ENCODE assay signal across 16 cellular contexts in the genomic region with DNA sequence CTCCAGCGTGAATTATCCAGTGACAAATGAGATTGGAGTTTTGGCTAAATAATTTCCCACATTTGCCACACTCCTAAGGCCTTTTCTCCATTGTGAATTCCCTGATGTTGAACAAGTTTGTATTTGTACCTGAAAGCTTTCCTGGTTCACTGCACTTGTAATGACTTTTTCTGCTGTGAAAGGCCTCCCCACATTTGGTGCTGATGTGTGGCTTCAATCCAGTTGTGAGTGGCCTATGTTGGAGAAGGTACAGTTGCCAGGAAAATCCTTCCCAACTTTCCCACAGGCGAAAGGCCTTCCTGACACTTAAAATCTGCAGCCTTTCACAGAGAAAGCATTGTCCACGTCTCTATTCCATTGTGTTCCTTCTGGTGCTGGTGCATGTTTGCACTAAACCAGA. TPM values are rescaled to one million over a fixed set of nuclear protein-coding genes. Genes with fewer than 3 reads are reported as not detected.
A peak's percentile ranks its signal among the peaks of the same experiment; 100 is the strongest.
DNase-seq lines count a peak whose midpoint lies in the region; ATAC-seq, FAIRE-seq and TF ChIP-seq lines count a peak whose summit lies in the region.
"Had no signal": no experiment of that assay in that cellular context is flagged by ENCODE, and none has a peak within 500 bp of the region (broad histone marks: within the 10 kb centered on the region; RNA-seq: fewer than 3 reads in every experiment).

No MANE protein-coding gene starts in this region.

- H2AK5ac ChIP-seq in trophoblast cell (ENCODE audit: low read length), result no peak overlapping the region

- no peaks in the 10 kb centered on the region for H3K27me3 ChIP-seq in HepG2 (ENCODE audit: control insufficient read depth in 1 of 2, insufficient read depth in 2 of 2, low read length in 2 of 2)
- no peaks in the 10 kb centered on the region for H3K27me3 ChIP-seq in right lobe of liver
- H3K27me3 ChIP-seq in trophoblast cell (ENCODE audit: insufficient read depth, low read length), result no peaks in the 10 kb centered on the region
- H3K27me3 ChIP-seq: BLaER1 had no signal

- intact Hi-C loops in HepG2 (cut with micrococcal nuclease; ENCODE audit: unreplicated experiment) (no loop called here), right lobe of liver (cut with DNase I) (no loop called here)

- H3K79me1 ChIP-seq in trophoblast cell (ENCODE audit: low read length), result peaks cover 18% of the 10 kb centered on the region

- H3K36me3 Mint-ChIP-seq in mesothelial cell of epicardium, result peaks cover 7% of the 10 kb centered on the region
- H3K36me3 Mint-ChIP-seq: CD4-positive, CD25-positive, alpha-beta regulatory T cell had no signal

- peaks cover 27% of the 10 kb centered on the region for H3K9me3 Mint-ChIP-seq in mesothelial cell of epicardium

- no peaks in the 10 kb centered on the region for H3K79me2 ChIP-seq in HepG2 (ENCODE audit: insufficient read depth, low read length)
- H3K79me2 ChIP-seq in trophoblast cell (ENCODE audit: control insufficient read depth, insufficient read depth, low read length, poor library complexity), result no peaks in the 10 kb centered on the region

- H3K4me1 Mint-ChIP-seq in mesothelial cell of epicardium, result peaks cover 10% of the 10 kb centered on the region

- WGBS in HepG2 (ENCODE audit: low lambda C conversion rate), result 22% methylated on average over 3 of the region's 3 CpGs
- 52% methylated on average over 2 of the region's 3 CpGs for WGBS in right lobe of liver (ENCODE audit: insufficient coverage, low coverage, low lambda C conversion rate, missing lambda C conversion rate)
- WGBS in trophoblast cell (ENCODE audit: extremely low coverage, insufficient coverage, insufficient read length), result no CpG with 5 or more reads among the region's 3 CpGs

- H3K9ac ChIP-seq in HepG2 (ENCODE audit: insufficient read depth, low read depth, low read length) (no peak overlapping the region), trophoblast cell (ENCODE audit: low read length) (no peak overlapping the region)
- H3K9ac ChIP-seq: BLaER1 had no signal

- no peaks in the 10 kb centered on the region for H4K20me1 ChIP-seq in HepG2 (ENCODE audit: insufficient read depth, low read length)
- H4K20me1 ChIP-seq: BLaER1 had no signal

- CTCF ChIA-PET in HepG2 (lab: Yijun Ruan, JAX; ENCODE audit: low intra/inter-chr PET ratio, low total read pairs), result no interaction called here

- H3K36me3 ChIP-seq in HepG2 (replicated peaks in 1 of 2; ENCODE audit: control insufficient read depth in 1 of 2, insufficient read depth in 2 of 2, low read length in 2 of 2) (no peaks in the 10 kb centered on the region), right lobe of liver (no peaks in the 10 kb centered on the region), trophoblast cell (ENCODE audit: control insufficient read depth in 1 of 2, insufficient read depth in 2 of 2, low read length in 2 of 2) (no peaks in the 10 kb centered on the region)
- H3K36me3 ChIP-seq: BLaER1 had no signal

- peak overlapping the region; percentile 11 for H2BK5ac ChIP-seq in trophoblast cell (ENCODE audit: low read depth, low read length, poor library complexity)

- H3K27me3 Mint-ChIP-seq in mesothelial cell of epicardium (ENCODE audit: low read depth), result no peaks in the 10 kb centered on the region
- H3K27me3 Mint-ChIP-seq: CD4-positive, CD25-positive, alpha-beta regulatory T cell had no signal

- in situ Hi-C loops in HepG2 (cut with HindIII; ENCODE audit: extremely low pct_ligation_motif_present, low pct_unique_long_range_greater_than_20kb), result no loop called here

- DNase-seq in HepG2 (ENCODE audit: low spot score) (no peak), right lobe of liver (no peak), epithelial cell of prostate (ENCODE audit: low read depth, low spot score) (no peak), trophoblast cell (no peak), NCI-H2081 (lab: John Stamatoyannopoulos, UW) (no peak), NCI-H526 treated with DMSO at 0.1 percent for 48 hours (lab: John Stamatoyannopoulos, UW) (no peak), mesothelial cell of epicardium (ENCODE audit: low spot score in 2 of 2, unreplicated experiment in 2 of 2) (no peak), germinal center (ENCODE audit: low spot score) (no peak)
- DNase-seq: 8988T; AML-193; CD4-positive, CD25-positive, alpha-beta regulatory T cell; GF-D8; HCEC 1CT; HFFc6; IMR-90 had no signal

- H3K27ac ChIP-seq in HepG2 (ENCODE audit: extremely low read length, insufficient read depth, low read length) (no peak overlapping the region), right lobe of liver (no peak overlapping the region), epithelial cell of prostate (peak overlapping the region; percentile 85), trophoblast cell (ENCODE audit: low read depth, low read length) (peak overlapping the region; percentile 59)
- H3K27ac ChIP-seq: BLaER1 had no signal

- no TSS peak for BruUV-seq in HepG2 (replicated peaks; lab: Mats Ljungman, UMichigan)

- H3K4me1 ChIP-seq in HepG2 (ENCODE audit: insufficient read depth, low read length) (peaks cover 27% of the 10 kb centered on the region), right lobe of liver (peaks cover 0 to 19% (median 5%) of the 10 kb centered on the region in 4 donors), trophoblast cell (ENCODE audit: control insufficient read depth in 1 of 2, insufficient read depth in 2 of 2, low read length in 2 of 2) (peaks cover 6 to 12% of the 10 kb centered on the region in 2 experiments)
- H3K4me1 ChIP-seq: BLaER1 had no signal

- TF ChIP-seq POLR2A in HepG2 (IDR thresholded peaks at IDR 0.05; ENCODE audit: insufficient read depth in 1 of 2, low read depth in 2 of 2, low read length in 2 of 2), result no peak
- no peak for TF ChIP-seq POLR2A in right lobe of liver (IDR thresholded peaks at IDR 0.05)

- ATAC-seq in HepG2 (no peak), right lobe of liver (no peak)

- H2AFZ ChIP-seq in HepG2 (ENCODE audit: low read length), result peak overlapping the region; percentile 44
- H2AFZ ChIP-seq in trophoblast cell (ENCODE audit: insufficient read depth, low read length, poor library complexity), result no peak overlapping the region

- peak overlapping the region; percentile 13 for H4K8ac ChIP-seq in trophoblast cell (ENCODE audit: low read depth, low read length)

- TF ChIP-seq EP300 in HepG2 (IDR thresholded peaks at IDR 0.05; ENCODE audit: low read depth in 2 of 2, low read length in 2 of 2) (no peak), HepG2 (CRISPR knock-in tag; IDR thresholded peaks at IDR 0.05; ENCODE audit: borderline replicate concordance) (no peak)

- no peak for TF ChIP-seq RAD21 in HepG2 (CRISPR knock-in tag; IDR thresholded peaks at IDR 0.05)

- H3K4me3 Mint-ChIP-seq in mesothelial cell of epicardium, result no peak overlapping the region
- H3K4me3 Mint-ChIP-seq: CD4-positive, CD25-positive, alpha-beta regulatory T cell; HFFc6 had no signal

- TF ChIP-seq CTCF in HepG2 (CRISPR knock-in tag; IDR thresholded peaks at IDR 0.05) (no peak), right lobe of liver (IDR thresholded peaks at IDR 0.05) (no peak), mesothelial cell of epicardium (IDR thresholded peaks at IDR 0.05; ENCODE audit: unreplicated experiment) (no peak)

- H2BK12ac ChIP-seq in trophoblast cell (ENCODE audit: low read length), result peak overlapping the region; percentile 69

- no peak overlapping the region for H4K12ac ChIP-seq in trophoblast cell (ENCODE audit: low read depth, low read length)

- H3K18ac ChIP-seq in trophoblast cell (ENCODE audit: low read length), result peak overlapping the region; percentile 11

- H3K9me3 ChIP-seq in HepG2 (ENCODE audit: low read length) (no peaks in the 10 kb centered on the region), right lobe of liver (no peaks in the 10 kb centered on the region), trophoblast cell (ENCODE audit: insufficient read depth, low read depth, low read length) (no peaks in the 10 kb centered on the region)
- H3K9me3 ChIP-seq: BLaER1 had no signal

- H4K91ac ChIP-seq in trophoblast cell (ENCODE audit: low read depth, low read length), result peak overlapping the region; percentile 50

- peak overlapping the region; percentile 39 for H2BK120ac ChIP-seq in trophoblast cell (ENCODE audit: insufficient read depth, low read length, poor library complexity)

- POLR2A ChIA-PET in HepG2 (lab: Yijun Ruan, JAX), result no interaction called here

- no peak overlapping the region for H3K4ac ChIP-seq in trophoblast cell (ENCODE audit: low read depth, low read length)

- H3K4me3 ChIP-seq in HepG2 (replicated peaks in 1 of 3; ENCODE audit: insufficient read depth in 1 of 3, low read depth in 2 of 3, low read length in 3 of 3) (no peak overlapping the region), right lobe of liver (no peak overlapping the region), trophoblast cell (ENCODE audit: low read depth, low read length) (no peak overlapping the region)
- H3K4me3 ChIP-seq: BLaER1 had no signal

- no peak for FAIRE-seq in HepG2 (lab: Jason Lieb, UNC)

- H3K4me2 ChIP-seq in HepG2 (ENCODE audit: low read depth, low read length) (no peak overlapping the region), trophoblast cell (ENCODE audit: low read length) (no peak overlapping the region)
- H3K4me2 ChIP-seq: BLaER1 had no signal

- H3K14ac ChIP-seq in trophoblast cell (ENCODE audit: low read length), result peak overlapping the region; percentile 11

- no peak overlapping the region for H3K23ac ChIP-seq in trophoblast cell (ENCODE audit: low read length)

- H3K27ac Mint-ChIP-seq in mesothelial cell of epicardium, result no peak overlapping the region
- H3K27ac Mint-ChIP-seq: CD4-positive, CD25-positive, alpha-beta regulatory T cell; HFFc6 had no signal

RNA-seq across cellular contexts. Expression of gene HPGD, which starts 17.3 kb away (rescaled TPM):
- total RNA-seq in HepG2 (2016; rRNA removed; fragmentation: Illumina TruSeq; extraction: Trizol), result 0.13 and 0.36 TPM in 2 replicates
- total RNA-seq in HepG2 (2016; cell fraction: cytosol; rRNA removed; fragmentation: Illumina TruSeq; extraction: Trizol; ENCODE audit: low read depth), result not detected in 2 replicates
- 0.22 and 0.25 TPM in 2 replicates for total RNA-seq in HepG2 (2016; cell fraction: insoluble cytoplasmic fraction; rRNA removed; fragmentation: Illumina TruSeq; extraction: Trizol)
- not detected in 2 replicates for total RNA-seq in HepG2 (2016; cell fraction: membrane; rRNA removed; fragmentation: Illumina TruSeq; extraction: Trizol)
- not detected in 2 replicates for total RNA-seq in HepG2 (2016; cell fraction: nucleus; rRNA removed; fragmentation: Illumina TruSeq; extraction: Trizol)
- 0.24 and 0.38 TPM in 2 replicates for polyA plus RNA-seq in HepG2 (2011; rRNA removed)
- 0.06 and 0.12 TPM in 2 replicates for polyA plus RNA-seq in HepG2 (2011; cell fraction: cytosol; rRNA removed)
- polyA plus RNA-seq in HepG2 (2011; cell fraction: nucleus; rRNA removed), result 0.21 and 0.23 TPM in 2 replicates
- polyA plus RNA-seq in HepG2 (2012), result 0.36 and 0.55 TPM in 2 replicates
- 0.19 TPM in 1 of 2 replicates, not detected in the other for polyA plus RNA-seq in HepG2 (2016; cell fraction: cytosol; fragmentation: Illumina TruSeq; extraction: Trizol; ENCODE audit: low read depth)
- polyA plus RNA-seq in HepG2 (2016; cell fraction: insoluble cytoplasmic fraction; fragmentation: Illumina TruSeq; extraction: Trizol; ENCODE audit: low read depth), result 0.24 and 0.35 TPM in 2 replicates
- 0.15 TPM in 1 of 2 replicates, not detected in the other for polyA plus RNA-seq in HepG2 (2016; cell fraction: membrane; fragmentation: Illumina TruSeq; extraction: Trizol; ENCODE audit: low read depth)
- not detected in 2 replicates for polyA plus RNA-seq in HepG2 (2016; cell fraction: nucleus; fragmentation: Illumina TruSeq; extraction: Trizol; ENCODE audit: insufficient read depth, low read depth)
- 0.32 and 0.77 TPM in 2 replicates for polyA minus RNA-seq in HepG2 (2011; rRNA and poly(A)+ RNA removed; ENCODE audit: low replicate concordance)
- not detected in 2 replicates for polyA minus RNA-seq in HepG2 (2011; cell fraction: cytosol; rRNA and poly(A)+ RNA removed)
- 0.75 TPM in 1 of 2 replicates, not detected in the other for polyA minus RNA-seq in HepG2 (2011; cell fraction: nucleus; rRNA and poly(A)+ RNA removed)
- total RNA-seq in right lobe of liver, result 100 to 1,000 TPM in 1 of 6 experiments, 10 to 100 TPM in 5; 71.7 to 124 (median 91.0) TPM
- polyA plus RNA-seq in trophoblast cell (2013), result 144 and 154 TPM in 2 replicates
- total RNA-seq in mesothelial cell of epicardium, result 11.2 to 16.2 TPM (median 15.5 TPM) in 3 replicates
- total RNA-seq: HFFc6, IMR-90 had no signal
- polyA plus RNA-seq: IMR-90 had no signal

Comparison
In these comparisons a context has a peak if more than half of its experiments do, and no peak if none do; other contexts are left out.
1. H3K27ac ChIP-seq: peak in epithelial cell of prostate (single experiment) and trophoblast cell (single experiment); none in HepG2 (single experiment) and right lobe of liver (0 of 3).